In genomic region chr9:115923903-115924668, GRCh38 we compare ENCODE assay signal across 12 cellular contexts.
DNase-seq lines count a peak whose midpoint lies in the region; ATAC-seq lines count a peak whose summit lies in the region.
"Had no signal": no experiment of that assay in that cellular context is flagged by ENCODE, and none has a peak within 500 bp of the region (broad histone marks: within the 10 kb centered on the region; RNA-seq: fewer than 3 reads in every experiment).

No MANE protein-coding gene starts in this region.

- 0 out of 2 replicates have a peak, but pooled peaks cover 9% of the 10 kb centered on the region for H3K9me3 ChIP-seq in SJCRH30 (replicated peaks)

- intact Hi-C loops in activated CD4-positive, alpha-beta T cell treated with anti-CD3 and anti-CD28 coated beads, Interleukin-2, amount 10 ng/mL, durations not matched to agents 24 days and 14 days (cut with micrococcal nuclease) = no loop called here

- no peaks in the 10 kb centered on the region for H3K36me3 ChIP-seq in SJCRH30

- H3K27me3 Mint-ChIP-seq in activated CD4-positive, alpha-beta T cell treated with anti-CD3 and anti-CD28 coated beads, Interleukin-2, amount 10 ng/mL, durations not matched to agents 24 days and 14 days = no peaks in the 10 kb centered on the region

- H3K27me3 ChIP-seq in SJCRH30 = no peaks in the 10 kb centered on the region

- DNase-seq in Daoy (ENCODE audit: low read depth) (peak; percentile 76), SJCRH30 (peak; percentile 33 to 61), fibroblast of peridontal ligament (ENCODE audit: extremely low read depth) (peak; percentile 95), non-pigmented ciliary epithelial cell (ENCODE audit: low read depth) (peak; percentile 85), cortex of kidney (lab: John Stamatoyannopoulos, UW) (no peak)
- no peak for DNase-seq in activated CD4-positive, alpha-beta T cell treated with anti-CD3 and anti-CD28 coated beads, Interleukin-2, amount 10 ng/mL, durations not matched to agents 24 days and 14 days
- DNase-seq: activated CD4-positive, CD25-positive, alpha-beta regulatory T cell; activated T-cell treated with anti-CD3 and anti-CD28 coated beads, Interleukin-2, amount 50 U/mL, for 4 hours; midbrain; SHP77 had no signal

- H3K27ac Mint-ChIP-seq in activated CD4-positive, alpha-beta T cell treated with anti-CD3 and anti-CD28 coated beads, Interleukin-2, amount 10 ng/mL, durations not matched to agents 24 days and 14 days = no peak overlapping the region

- no peaks in the 10 kb centered on the region for H3K4me1 Mint-ChIP-seq in activated CD4-positive, alpha-beta T cell treated with anti-CD3 and anti-CD28 coated beads, Interleukin-2, amount 10 ng/mL, durations not matched to agents 24 days and 14 days

- no peak overlapping the region for H3K27ac ChIP-seq in SJCRH30

- ATAC-seq in GM18858 (IDR thresholded peaks at IDR 0.05; ENCODE audit: unreplicated experiment) (no peak), HG02870 (IDR thresholded peaks at IDR 0.05; ENCODE audit: unreplicated experiment) (no peak)
- ATAC-seq: activated T-cell treated with anti-CD3 and anti-CD28 coated beads, Interleukin-2, amount 50 U/mL, for 4 hours had no signal

- H3K36me3 Mint-ChIP-seq in activated CD4-positive, alpha-beta T cell treated with anti-CD3 and anti-CD28 coated beads, Interleukin-2, amount 10 ng/mL, durations not matched to agents 24 days and 14 days (ENCODE audit: low read depth) = no peaks in the 10 kb centered on the region

- no peak overlapping the region for H3K4me3 Mint-ChIP-seq in activated CD4-positive, alpha-beta T cell treated with anti-CD3 and anti-CD28 coated beads, Interleukin-2, amount 10 ng/mL, durations not matched to agents 24 days and 14 days
- H3K4me3 Mint-ChIP-seq: activated T-cell treated with anti-CD3 and anti-CD28 coated beads, Interleukin-2, amount 50 U/mL, for 4 hours had no signal

- H3K4me3 ChIP-seq in SJCRH30 = no peak overlapping the region

- peaks cover 12% of the 10 kb centered on the region; the same call in 1 of the 2 replicates for H3K4me1 ChIP-seq in SJCRH30

- H3K9me3 Mint-ChIP-seq in activated CD4-positive, alpha-beta T cell treated with anti-CD3 and anti-CD28 coated beads, Interleukin-2, amount 10 ng/mL, durations not matched to agents 24 days and 14 days = no peaks in the 10 kb centered on the region

Comparison
In these comparisons a context has a peak if more than half of its experiments do, and no peak if none do; other contexts are left out.
1. DNase-seq: peak in Daoy (single experiment), SJCRH30 (2 of 2), fibroblast of peridontal ligament (single experiment) and non-pigmented ciliary epithelial cell (single experiment); none in activated CD4-positive, alpha-beta T cell treated with anti-CD3 and anti-CD28 coated beads, Interleukin-2, amount 10 ng/mL, durations not matched to agents 24 days and 14 days (single experiment) and cortex of kidney (single experiment).